ENCODE assay signal across 24 cellular contexts in the genomic region with DNA sequence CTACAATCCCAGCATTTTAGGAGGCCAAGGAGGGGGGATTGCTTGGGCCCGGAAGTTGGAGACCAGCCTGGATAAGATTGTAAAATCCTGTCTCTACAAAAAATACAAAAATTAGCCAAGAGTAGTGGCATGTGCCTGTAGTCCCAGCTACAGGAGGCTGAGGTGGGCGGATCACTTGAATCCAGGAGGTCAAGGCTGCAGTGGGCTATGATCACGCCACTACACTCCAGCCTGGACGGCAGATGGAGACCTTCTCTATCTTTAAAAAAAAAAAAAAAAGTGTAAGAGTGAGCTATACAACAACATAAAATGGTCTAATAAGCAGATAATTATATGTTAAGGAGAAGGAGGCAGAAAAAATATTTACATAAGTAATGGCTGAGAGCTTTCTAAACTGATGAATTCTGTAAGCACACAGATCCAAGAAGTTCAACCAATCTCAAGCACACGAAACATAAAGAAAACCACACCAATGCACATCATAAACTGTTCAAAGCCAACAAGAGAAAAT.
"Had no signal": no experiment of that assay in that cellular context is flagged by ENCODE, and none has a peak within 500 bp of the region (broad histone marks: within the 10 kb centered on the region; RNA-seq: fewer than 3 reads in every experiment).

No MANE protein-coding gene starts in this region.

- H3K27ac Mint-ChIP-seq: activated CD4-positive, alpha-beta memory T cell treated with anti-CD3 and anti-CD28 coated beads for 36 hours; activated CD4-positive, alpha-beta T cell treated with anti-CD3 and anti-CD28 coated beads, Interleukin-2, amount 10 ng/mL, durations not matched to agents 24 days and 14 days; activated naive CD4-positive, alpha-beta T cell treated with anti-CD3 and anti-CD28 coated beads, Interleukin-2, amount 50 U/mL, for 72 hours; activated naive CD8-positive, alpha-beta T cell treated with anti-CD3 and anti-CD28 coated beads, Interleukin-2, amount 50 U/mL, for 24 hours; T-helper 1 cell treated with Interleukin-12 subunit alpha and Interleukin-12 subunit beta and Interleukin-4 antibody, amounts not matched to agents 30 μg/mL and 1 μg/mL, for 36 hours; WTC11 had no signal

- H3K4me3 ChIP-seq: ascending aorta, body of pancreas, MG63 had no signal

- H3K4me1 ChIP-seq: ascending aorta had no signal

- H3K27me3 Mint-ChIP-seq: activated CD4-positive, alpha-beta memory T cell treated with anti-CD3 and anti-CD28 coated beads for 36 hours had no signal

- ATAC-seq: activated naive CD4-positive, alpha-beta T cell treated with anti-CD3 and anti-CD28 coated beads, Interleukin-2, amount 50 U/mL, for 72 hours; activated naive CD8-positive, alpha-beta T cell treated with anti-CD3 and anti-CD28 coated beads, Interleukin-2, amount 50 U/mL, for 24 hours; activated T-cell treated with anti-CD3 and anti-CD28 coated beads, Interleukin-2, amount 50 U/mL, for 4 hours; body of pancreas; PC-3; WTC11 had no signal

- DNase-seq: activated CD4-positive, alpha-beta memory T cell treated with anti-CD3 and anti-CD28 coated beads for 36 hours; activated CD4-positive, alpha-beta T cell treated with anti-CD3 and anti-CD28 coated beads, Interleukin-2, amount 10 ng/mL, durations not matched to agents 24 days and 14 days; activated CD4-positive, CD25-positive, alpha-beta regulatory T cell treated with anti-CD3 and anti-CD28 coated beads, Interleukin-2, amount 50 U/mL, for 72 hours; activated CD8-positive, alpha-beta memory T cell treated with anti-CD3 and anti-CD28 coated beads for 24 hours; activated effector memory CD4-positive, alpha-beta T cell treated with anti-CD3 and anti-CD28 coated beads, Interleukin-2, amount 50 U/mL, for 16 hours; activated naive CD4-positive, alpha-beta T cell treated with Interleukin-2 at 50 U/mL for 16 hours; activated naive CD8-positive, alpha-beta T cell treated with anti-CD3 and anti-CD28 coated beads, Interleukin-2, amount 50 U/mL, for 24 hours; activated T-cell treated with anti-CD3 and anti-CD28 coated beads, Interleukin-2, amount 50 U/mL, for 4 hours; amniotic stem cell; body of pancreas; central memory CD4-positive, alpha-beta T cell; MG63; MV-4-11; NCI-H1092 treated with DMSO at 0.1 percent for 48 hours; NCI-H187 treated with DMSO at 0.1 percent for 48 hours; NCI-H2081 treated with DMSO at 0.1 percent for 48 hours; NCI-H446 treated with DMSO at 0.1 percent for 48 hours; NCI-H524 treated with DMSO at 0.1 percent for 48 hours; PC-3; SHP77 treated with DMSO at 0.1 percent for 48 hours had no signal

- H3K36me3 Mint-ChIP-seq: activated CD4-positive, alpha-beta memory T cell treated with anti-CD3 and anti-CD28 coated beads for 36 hours; activated naive CD4-positive, alpha-beta T cell treated with anti-CD3 and anti-CD28 coated beads, Interleukin-2, amount 50 U/mL, for 72 hours; WTC11 had no signal

- H3K9me3 ChIP-seq: ascending aorta, body of pancreas, MG63 had no signal

- H3K4me3 Mint-ChIP-seq: activated CD4-positive, alpha-beta memory T cell treated with anti-CD3 and anti-CD28 coated beads for 36 hours; activated CD4-positive, alpha-beta T cell treated with anti-CD3 and anti-CD28 coated beads, Interleukin-2, amount 10 ng/mL, durations not matched to agents 24 days and 14 days; activated naive CD8-positive, alpha-beta T cell treated with anti-CD3 and anti-CD28 coated beads, Interleukin-2, amount 50 U/mL, for 24 hours; activated T-cell treated with anti-CD3 and anti-CD28 coated beads, Interleukin-2, amount 50 U/mL, for 4 hours; T-helper 1 cell treated with Interleukin-12 subunit alpha and Interleukin-12 subunit beta and Interleukin-4 antibody, amounts not matched to agents 30 μg/mL and 1 μg/mL, for 36 hours; WTC11 had no signal

- H3K27me3 ChIP-seq: ascending aorta, body of pancreas, MG63 had no signal

- H3K36me3 ChIP-seq: ascending aorta, MG63 had no signal

- H3K9me3 Mint-ChIP-seq: activated CD4-positive, alpha-beta memory T cell treated with anti-CD3 and anti-CD28 coated beads for 36 hours; activated CD4-positive, alpha-beta T cell treated with anti-CD3 and anti-CD28 coated beads, Interleukin-2, amount 10 ng/mL, durations not matched to agents 24 days and 14 days; activated naive CD4-positive, alpha-beta T cell treated with anti-CD3 and anti-CD28 coated beads, Interleukin-2, amount 50 U/mL, for 72 hours; activated naive CD8-positive, alpha-beta T cell treated with anti-CD3 and anti-CD28 coated beads, Interleukin-2, amount 50 U/mL, for 24 hours; activated T-cell treated with anti-CD3 and anti-CD28 coated beads, Interleukin-2, amount 50 U/mL, for 4 hours; T-helper 1 cell treated with Interleukin-12 subunit alpha and Interleukin-12 subunit beta and Interleukin-4 antibody, amounts not matched to agents 30 μg/mL and 1 μg/mL, for 36 hours; WTC11 had no signal

- H3K4me1 Mint-ChIP-seq: activated CD4-positive, alpha-beta T cell treated with anti-CD3 and anti-CD28 coated beads, Interleukin-2, amount 10 ng/mL, durations not matched to agents 24 days and 14 days; activated naive CD8-positive, alpha-beta T cell treated with anti-CD3 and anti-CD28 coated beads, Interleukin-2, amount 50 U/mL, for 24 hours had no signal
